Comparison of ENCODE assay signal across 18 cellular contexts in genomic region chr14:54877015-54877702, GRCh38. TPM values are rescaled to one million over a fixed set of nuclear protein-coding genes. Genes with fewer than 3 reads are reported as not detected.
A peak's percentile ranks its signal among the peaks of the same experiment; 100 is the strongest.
DNase-seq lines count a peak whose midpoint lies in the region; ATAC-seq and TF ChIP-seq lines count a peak whose summit lies in the region.
"Had no signal": no experiment of that assay in that cellular context is flagged by ENCODE, and none has a peak within 500 bp of the region (broad histone marks: within the 10 kb centered on the region; RNA-seq: fewer than 3 reads in every experiment).

No MANE protein-coding gene starts in this region.

- H3K9me3 ChIP-seq in Peyer's patch: no peaks in the 10 kb centered on the region
- no peaks in the 10 kb centered on the region for H3K9me3 ChIP-seq in spleen
- no peaks in the 10 kb centered on the region for H3K9me3 ChIP-seq in MG63
- H3K9me3 ChIP-seq: neutrophil had no signal

- ATAC-seq in activated CD4-positive, alpha-beta T cell treated with anti-CD3 and anti-CD28 coated beads for 36 hours: no peak
- ATAC-seq: activated naive CD8-positive, alpha-beta T cell treated with anti-CD3 and anti-CD28 coated beads, Interleukin-2, amount 50 U/mL, for 24 hours; activated T-cell treated with anti-CD3 and anti-CD28 coated beads, Interleukin-2, amount 50 U/mL, for 4 hours; heart right ventricle; Panc1; stimulated activated effector memory CD8-positive, alpha-beta T cell treated with anti-CD3 and anti-CD28 coated beads, Interleukin-12 subunit alpha, Interleukin-12 subunit beta, amount 100 ng/mL, for 72 hours had no signal

- WGBS in spleen, 5 donors: 68 to 73% (median 69%) methylated on average over 5 of the region's 5 CpGs

- peaks cover 4% of the 10 kb centered on the region for H3K36me3 Mint-ChIP-seq in activated CD4-positive, alpha-beta T cell treated with anti-CD3 and anti-CD28 coated beads for 36 hours (ENCODE audit: low read depth)

- no peak overlapping the region for H3K4me3 Mint-ChIP-seq in activated CD4-positive, alpha-beta T cell treated with anti-CD3 and anti-CD28 coated beads for 36 hours
- H3K4me3 Mint-ChIP-seq: activated naive CD8-positive, alpha-beta T cell treated with anti-CD3 and anti-CD28 coated beads, Interleukin-2, amount 50 U/mL, for 24 hours; activated T-cell treated with anti-CD3 and anti-CD28 coated beads, Interleukin-2, amount 50 U/mL, for 4 hours; stimulated activated effector memory CD8-positive, alpha-beta T cell treated with anti-CD3 and anti-CD28 coated beads, Interleukin-12 subunit alpha, Interleukin-12 subunit beta, amount 100 ng/mL, for 72 hours had no signal

- peak overlapping the region; percentile 19 for H3K27ac Mint-ChIP-seq in activated CD4-positive, alpha-beta T cell treated with anti-CD3 and anti-CD28 coated beads for 36 hours
- H3K27ac Mint-ChIP-seq: activated naive CD8-positive, alpha-beta T cell treated with anti-CD3 and anti-CD28 coated beads, Interleukin-2, amount 50 U/mL, for 24 hours; stimulated activated effector memory CD8-positive, alpha-beta T cell treated with anti-CD3 and anti-CD28 coated beads, Interleukin-12 subunit alpha, Interleukin-12 subunit beta, amount 100 ng/mL, for 72 hours had no signal

- CTCF ChIA-PET in activated CD4-positive, alpha-beta T cell treated with anti-CD3 and anti-CD28 coated beads for 36 hours (lab: Charles Lee): interaction anchor here (1.1 to 1.4 kb wide), 6 partner anchors 13 to 103 kb away, joined by 3 to 4 read pairs (median 3); no protein-coding TSS in a partner anchor

- H3K27me3 ChIP-seq in Peyer's patch: no peaks in the 10 kb centered on the region
- H3K27me3 ChIP-seq in spleen (replicated peaks in 1 of 7): no peaks in the 10 kb centered on the region
- no peaks in the 10 kb centered on the region for H3K27me3 ChIP-seq in MG63
- H3K27me3 ChIP-seq: heart right ventricle, neutrophil had no signal

- DNase-seq in activated CD4-positive, alpha-beta T cell treated with anti-CD3 and anti-CD28 coated beads for 36 hours: no peak
- no peak for DNase-seq in activated CD4-positive, alpha-beta T cell treated with anti-CD3 and anti-CD28 coated beads for 1 hour
- DNase-seq in Peyer's patch (no peak), fibroblast of mammary gland (ENCODE audit: low read depth) (peak; percentile 17), spleen (no peak), putamen (ENCODE audit: low spot score) (no peak), AG08396 (ENCODE audit: low spot score) (no peak), MG63 (no peak)
- DNase-seq: activated CD4-positive, alpha-beta T cell treated with anti-CD3 and anti-CD28 coated beads for 48 hours; activated naive CD8-positive, alpha-beta T cell treated with anti-CD3 and anti-CD28 coated beads, Interleukin-2, amount 50 U/mL, for 24 hours; activated T-cell treated with anti-CD3 and anti-CD28 coated beads, Interleukin-2, amount 50 U/mL, for 4 hours; cerebellar nuclear complex; heart right ventricle; T-helper 2 cell had no signal

- no peak for TF ChIP-seq POLR2A in Peyer's patch (IDR thresholded peaks at IDR 0.05)
- peak in 1 of 3 donors; percentile 11 for TF ChIP-seq POLR2A in spleen (IDR thresholded peaks at IDR 0.05)

- H3K4me1 ChIP-seq in Peyer's patch: peaks cover 0 to 2% (median 0%) of the 10 kb centered on the region in 4 donors
- peaks cover 4 to 35% (median 15%) of the 10 kb centered on the region in 6 donors for H3K4me1 ChIP-seq in spleen

- H3K36me3 ChIP-seq in Peyer's patch (no peaks in the 10 kb centered on the region), spleen (no peaks in the 10 kb centered on the region), MG63 (no peaks in the 10 kb centered on the region)
- H3K36me3 ChIP-seq: heart right ventricle, neutrophil had no signal

- intact Hi-C loops in activated CD4-positive, alpha-beta T cell treated with anti-CD3 and anti-CD28 coated beads for 36 hours (cut with DNase I, micrococcal nuclease): no loop called here
- intact Hi-C loops in spleen (cut with DNase I; ENCODE audit: low total_unique reads): no loop called here

- H3K27ac ChIP-seq in Peyer's patch: peak overlapping the region in 3 of 4 donors; percentile 23 to 52 (median 24)
- peak overlapping the region in 7 of 8 donors; percentile 46 to 81 (median 52) for H3K27ac ChIP-seq in spleen
- H3K27ac ChIP-seq: epithelial cell of prostate, neutrophil had no signal

- no peaks in the 10 kb centered on the region for H3K27me3 Mint-ChIP-seq in activated CD4-positive, alpha-beta T cell treated with anti-CD3 and anti-CD28 coated beads for 36 hours
- H3K27me3 Mint-ChIP-seq: activated naive CD8-positive, alpha-beta T cell treated with anti-CD3 and anti-CD28 coated beads, Interleukin-2, amount 50 U/mL, for 24 hours had no signal

- H3K9me3 Mint-ChIP-seq in activated CD4-positive, alpha-beta T cell treated with anti-CD3 and anti-CD28 coated beads for 36 hours (ENCODE audit: low read depth): no peaks in the 10 kb centered on the region
- H3K9me3 Mint-ChIP-seq: activated naive CD8-positive, alpha-beta T cell treated with anti-CD3 and anti-CD28 coated beads, Interleukin-2, amount 50 U/mL, for 24 hours; activated T-cell treated with anti-CD3 and anti-CD28 coated beads, Interleukin-2, amount 50 U/mL, for 4 hours; stimulated activated effector memory CD8-positive, alpha-beta T cell treated with anti-CD3 and anti-CD28 coated beads, Interleukin-12 subunit alpha, Interleukin-12 subunit beta, amount 100 ng/mL, for 72 hours had no signal

- POLR2A ChIA-PET in activated CD4-positive, alpha-beta T cell treated with anti-CD3 and anti-CD28 coated beads for 36 hours (lab: Charles Lee): no interaction called here

- H3K4me1 Mint-ChIP-seq in activated CD4-positive, alpha-beta T cell treated with anti-CD3 and anti-CD28 coated beads for 36 hours: peaks cover 26% of the 10 kb centered on the region

- H3K4me3 ChIP-seq in Peyer's patch (no peak overlapping the region), fibroblast of mammary gland (ENCODE audit: control insufficient read depth, low read depth, low read length) (no peak overlapping the region), spleen (no peak overlapping the region), MG63 (no peak overlapping the region)
- H3K4me3 ChIP-seq: heart right ventricle had no signal

- TF ChIP-seq CTCF in Peyer's patch (IDR thresholded peaks at IDR 0.05) (no peak), fibroblast of mammary gland (conservative IDR thresholded peaks at IDR 0.05; ENCODE audit: control insufficient read depth, insufficient read depth, low read depth, low read length) (no peak), spleen (IDR thresholded peaks at IDR 0.05 in 8 of 11, conservative IDR thresholded peaks at IDR 0.05 in 3 of 11) (no peak)

RNA-seq across cellular contexts. Expression of gene GCH1, which starts 25.5 kb away (rescaled TPM):
- total RNA-seq in activated CD4-positive, alpha-beta T cell treated with anti-CD3 and anti-CD28 coated beads for 36 hours: 10 to 100 TPM; 28.1 to 36.4 TPM
- 10 to 100 TPM; 15.7 to 29.2 (median 28.1) TPM for total RNA-seq in Peyer's patch
- 10 to 100 TPM; 11.2 to 23.3 (median 21.2) TPM for total RNA-seq in spleen
- polyA plus RNA-seq in spleen: 10 to 100 TPM; 12.1 to 21.2 (median 14.4) TPM
- total RNA-seq in MG63 (2014; rRNA removed; shearing (Covaris generic); ENCODE audit: low replicate concordance): 0.10 and 1.1 TPM in 2 replicates
